Comparison of ENCODE assay signal across 9 cellular contexts in genomic region chr1:178931843-178932551, GRCh38.
DNase-seq lines count a peak whose midpoint lies in the region; ATAC-seq and TF ChIP-seq lines count a peak whose summit lies in the region.
"Had no signal": no experiment of that assay in that cellular context is flagged by ENCODE, and none has a peak within 500 bp of the region (broad histone marks: within the 10 kb centered on the region; RNA-seq: fewer than 3 reads in every experiment).

No MANE protein-coding gene starts in this region.

- H3K36me3 Mint-ChIP-seq in naive thymus-derived CD8-positive, alpha-beta T cell: no peaks in the 10 kb centered on the region

- no peaks in the 10 kb centered on the region for H3K36me3 ChIP-seq in ovary
- H3K36me3 ChIP-seq: BE2C had no signal

- no peaks in the 10 kb centered on the region for H3K9me3 Mint-ChIP-seq in naive thymus-derived CD8-positive, alpha-beta T cell

- peak overlapping the region in 1 of 10 donors; percentile 27 for H3K27ac Mint-ChIP-seq in naive thymus-derived CD8-positive, alpha-beta T cell

- 7 to 8% (median 8%) methylated on average over 9 of the region's 9 CpGs for WGBS in ovary, 3 donors

- H3K27me3 ChIP-seq in ovary: no peaks in the 10 kb centered on the region
- H3K27me3 ChIP-seq: BE2C had no signal

- DNase-seq in AG08395 (ENCODE audit: low spot score) (peak; percentile 53), SIG-M5 treated with dmso at 0.1 percent for 504 hours (lab: John Stamatoyannopoulos, UW; ENCODE audit: unreplicated experiment) (peak; percentile 63), foreskin melanocyte (peak; percentile 18), ovary (peak; percentile 85 to 95 (median 92)), iPS-NIHi11 (ENCODE audit: low spot score) (no peak), NCI-H748 treated with DMSO at 0.1 percent for 48 hours (lab: John Stamatoyannopoulos, UW) (no peak)
- no peak for DNase-seq in naive thymus-derived CD8-positive, alpha-beta T cell
- DNase-seq: BE2C had no signal

- H3K4me3 Mint-ChIP-seq in naive thymus-derived CD8-positive, alpha-beta T cell: peak overlapping the region in 1 of 10 donors; percentile 2

- TF ChIP-seq CTCF in ovary (IDR thresholded peaks at IDR 0.05): no peak

- intact Hi-C loops in ovary (cut with DNase I): loop anchor here in 3 of 4 donors (5.0 to 10.0 kb wide), 3 partner anchors 65 to 117 kb away; no protein-coding TSS in a partner anchor

- H3K27ac ChIP-seq in ovary: peak overlapping the region; percentile 38 to 89

- peaks cover 0 to 26% (median 0%) of the 10 kb centered on the region in 4 donors for H3K4me1 Mint-ChIP-seq in naive thymus-derived CD8-positive, alpha-beta T cell

- POLR2A ChIA-PET in naive thymus-derived CD8-positive, alpha-beta T cell (lab: Charles Lee): no interaction called here

- peak; percentile 43 for TF ChIP-seq POLR2A in ovary (IDR thresholded peaks at IDR 0.05)

- H3K27me3 Mint-ChIP-seq in naive thymus-derived CD8-positive, alpha-beta T cell: no peaks in the 10 kb centered on the region

- peak; percentile 93 for TF ChIP-seq EP300 in ovary (IDR thresholded peaks at IDR 0.05)

- H3K4me1 ChIP-seq in ovary (ENCODE audit: insufficient read depth): peaks cover 34% of the 10 kb centered on the region
- H3K4me1 ChIP-seq: BE2C had no signal

- peaks cover 0 to 3% of the 10 kb centered on the region in 2 donors for H3K9me3 ChIP-seq in ovary
- H3K9me3 ChIP-seq: BE2C had no signal

- no peak for ATAC-seq in naive thymus-derived CD8-positive, alpha-beta T cell
- no peak for ATAC-seq in GM21447 (IDR thresholded peaks at IDR 0.05; ENCODE audit: unreplicated experiment)

- no peak overlapping the region for H3K4me3 ChIP-seq in ovary

Comparison
In these comparisons a context has a peak if more than half of its experiments do, and no peak if none do; other contexts are left out.
1. DNase-seq: peak in AG08395 (single experiment), SIG-M5 treated with dmso at 0.1 percent for 504 hours (single experiment), foreskin melanocyte (single experiment) and ovary (5 of 5); none in iPS-NIHi11 (single experiment), naive thymus-derived CD8-positive, alpha-beta T cell (0 of 10) and NCI-H748 treated with DMSO at 0.1 percent for 48 hours (single experiment).